Comparison of ENCODE assay signal across 1 cellular context in the genomic region with DNA sequence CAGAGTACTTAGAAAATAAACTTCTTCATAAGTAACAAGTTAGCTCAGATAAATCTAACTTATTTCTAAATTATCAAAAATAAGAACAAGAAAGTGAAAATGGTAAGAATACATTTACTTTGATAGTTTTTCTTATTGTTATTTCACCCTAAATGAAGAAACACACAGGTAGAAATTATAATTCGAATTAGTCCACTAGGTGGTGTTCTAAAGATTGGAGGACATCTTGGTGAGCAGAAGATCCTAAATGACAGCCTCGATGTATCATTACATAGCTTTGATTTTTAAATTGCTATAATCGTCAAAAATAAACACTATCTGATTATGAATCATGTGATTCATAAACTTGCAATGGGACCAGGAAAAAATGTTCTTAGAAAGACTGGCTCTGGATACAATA.
TF ChIP-seq lines count a peak whose summit lies in the region.

No MANE protein-coding gene starts in this region.

TF ChIP-seq in GM23338, 12 proteins besides CTCF, POLR2A, EP300 and RAD21 (continued from another document):
- TF ChIP-seq, protein P1, sequence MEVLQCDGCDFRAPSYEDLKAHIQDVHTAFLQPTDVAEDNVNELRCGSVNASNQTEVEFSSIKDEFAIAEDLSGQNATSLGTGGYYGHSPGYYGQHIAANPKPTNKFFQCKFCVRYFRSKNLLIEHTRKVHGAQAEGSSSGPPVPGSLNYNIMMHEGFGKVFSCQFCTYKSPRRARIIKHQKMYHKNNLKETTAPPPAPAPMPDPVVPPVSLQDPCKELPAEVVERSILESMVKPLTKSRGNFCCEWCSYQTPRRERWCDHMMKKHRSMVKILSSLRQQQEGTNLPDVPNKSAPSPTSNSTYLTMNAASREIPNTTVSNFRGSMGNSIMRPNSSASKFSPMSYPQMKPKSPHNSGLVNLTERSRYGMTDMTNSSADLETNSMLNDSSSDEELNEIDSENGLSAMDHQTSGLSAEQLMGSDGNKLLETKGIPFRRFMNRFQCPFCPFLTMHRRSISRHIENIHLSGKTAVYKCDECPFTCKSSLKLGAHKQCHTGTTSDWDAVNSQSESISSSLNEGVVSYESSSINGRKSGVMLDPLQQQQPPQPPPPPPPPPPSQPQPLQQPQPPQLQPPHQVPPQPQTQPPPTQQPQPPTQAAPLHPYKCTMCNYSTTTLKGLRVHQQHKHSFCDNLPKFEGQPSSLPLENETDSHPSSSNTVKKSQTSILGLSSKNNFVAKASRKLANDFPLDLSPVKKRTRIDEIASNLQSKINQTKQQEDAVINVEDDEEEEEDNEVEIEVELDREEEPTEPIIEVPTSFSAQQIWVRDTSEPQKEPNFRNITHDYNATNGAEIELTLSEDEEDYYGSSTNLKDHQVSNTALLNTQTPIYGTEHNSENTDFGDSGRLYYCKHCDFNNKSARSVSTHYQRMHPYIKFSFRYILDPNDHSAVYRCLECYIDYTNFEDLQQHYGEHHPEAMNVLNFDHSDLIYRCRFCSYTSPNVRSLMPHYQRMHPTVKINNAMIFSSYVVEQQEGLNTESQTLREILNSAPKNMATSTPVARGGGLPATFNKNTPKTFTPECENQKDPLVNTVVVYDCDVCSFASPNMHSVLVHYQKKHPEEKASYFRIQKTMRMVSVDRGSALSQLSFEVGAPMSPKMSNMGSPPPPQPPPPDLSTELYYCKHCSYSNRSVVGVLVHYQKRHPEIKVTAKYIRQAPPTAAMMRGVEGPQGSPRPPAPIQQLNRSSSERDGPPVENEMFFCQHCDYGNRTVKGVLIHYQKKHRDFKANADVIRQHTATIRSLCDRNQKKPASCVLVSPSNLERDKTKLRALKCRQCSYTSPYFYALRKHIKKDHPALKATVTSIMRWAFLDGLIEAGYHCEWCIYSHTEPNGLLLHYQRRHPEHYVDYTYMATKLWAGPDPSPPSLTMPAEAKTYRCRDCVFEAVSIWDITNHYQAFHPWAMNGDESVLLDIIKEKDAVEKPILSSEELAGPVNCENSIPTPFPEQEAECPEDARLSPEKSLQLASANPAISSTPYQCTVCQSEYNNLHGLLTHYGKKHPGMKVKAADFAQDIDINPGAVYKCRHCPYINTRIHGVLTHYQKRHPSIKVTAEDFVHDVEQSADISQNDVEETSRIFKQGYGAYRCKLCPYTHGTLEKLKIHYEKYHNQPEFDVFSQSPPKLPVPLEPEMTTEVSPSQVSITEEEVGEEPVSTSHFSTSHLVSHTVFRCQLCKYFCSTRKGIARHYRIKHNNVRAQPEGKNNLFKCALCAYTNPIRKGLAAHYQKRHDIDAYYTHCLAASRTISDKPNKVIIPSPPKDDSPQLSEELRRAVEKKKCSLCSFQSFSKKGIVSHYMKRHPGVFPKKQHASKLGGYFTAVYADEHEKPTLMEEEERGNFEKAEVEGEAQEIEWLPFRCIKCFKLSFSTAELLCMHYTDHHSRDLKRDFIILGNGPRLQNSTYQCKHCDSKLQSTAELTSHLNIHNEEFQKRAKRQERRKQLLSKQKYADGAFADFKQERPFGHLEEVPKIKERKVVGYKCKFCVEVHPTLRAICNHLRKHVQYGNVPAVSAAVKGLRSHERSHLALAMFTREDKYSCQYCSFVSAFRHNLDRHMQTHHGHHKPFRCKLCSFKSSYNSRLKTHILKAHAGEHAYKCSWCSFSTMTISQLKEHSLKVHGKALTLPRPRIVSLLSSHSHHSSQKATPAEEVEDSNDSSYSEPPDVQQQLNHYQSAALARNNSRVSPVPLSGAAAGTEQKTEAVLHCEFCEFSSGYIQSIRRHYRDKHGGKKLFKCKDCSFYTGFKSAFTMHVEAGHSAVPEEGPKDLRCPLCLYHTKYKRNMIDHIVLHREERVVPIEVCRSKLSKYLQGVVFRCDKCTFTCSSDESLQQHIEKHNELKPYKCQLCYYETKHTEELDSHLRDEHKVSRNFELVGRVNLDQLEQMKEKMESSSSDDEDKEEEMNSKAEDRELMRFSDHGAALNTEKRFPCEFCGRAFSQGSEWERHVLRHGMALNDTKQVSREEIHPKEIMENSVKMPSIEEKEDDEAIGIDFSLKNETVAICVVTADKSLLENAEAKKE (CRISPR knock-in tag; IDR thresholded peaks at IDR 0.05) = no peak
- TF ChIP-seq EZH2phosphoT487 (IDR thresholded peaks at IDR 0.05; ENCODE audit: unreplicated experiment) (no peak), JUNB (IDR thresholded peaks at IDR 0.05; ENCODE audit: unreplicated experiment) (no peak), STAT1 (IDR thresholded peaks at IDR 0.05; ENCODE audit: unreplicated experiment) (no peak), ZNF331 (CRISPR knock-in tag; IDR thresholded peaks at IDR 0.05; ENCODE audit: low read depth) (no peak), CREB1 (CRISPR knock-in tag; IDR thresholded peaks at IDR 0.05; ENCODE audit: low read depth) (no peak)
TF ChIP-seq in GM23338: peak in this region for 0.
